Comparison of ENCODE assay signal across 1 cellular context in the genomic region with DNA sequence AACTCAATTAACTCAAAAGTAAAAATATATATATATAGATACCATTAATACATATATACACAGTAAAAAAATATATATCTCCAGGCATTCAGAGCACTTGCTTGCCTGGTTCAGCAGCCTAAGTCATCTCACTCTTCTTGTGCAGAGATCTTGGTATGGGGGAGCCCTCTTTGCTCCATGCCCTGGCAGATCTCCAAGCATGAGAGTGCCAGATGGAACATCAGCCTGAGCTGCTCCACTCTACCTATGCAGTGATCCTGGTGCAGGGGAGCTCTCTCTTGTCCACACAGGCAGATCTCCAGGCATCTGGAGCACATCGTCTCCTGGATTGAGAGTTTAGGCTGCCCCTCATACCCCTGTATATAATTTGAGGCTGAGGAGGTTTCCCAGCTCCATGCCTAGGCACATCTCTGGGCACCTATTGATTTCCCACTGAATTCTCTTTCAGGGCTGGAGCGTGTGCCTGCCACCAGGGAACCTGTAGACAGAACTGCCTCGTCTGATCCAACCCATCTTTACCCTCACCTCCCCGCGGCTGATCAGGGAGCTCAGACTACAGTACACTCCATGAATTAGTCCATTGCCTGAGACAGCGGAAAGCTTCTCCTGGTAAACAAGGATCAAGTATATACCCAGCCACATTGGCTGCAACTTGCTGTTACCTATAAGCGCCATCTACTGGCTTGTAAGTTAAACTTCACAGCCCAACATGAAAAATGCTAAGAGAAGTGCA.
TF ChIP-seq lines count a peak whose summit lies in the region.

No MANE protein-coding gene starts in this region.

TF ChIP-seq in GM23338, 12 proteins besides CTCF, POLR2A, EP300 and RAD21:
- no peak for TF ChIP-seq ZNF462 (CRISPR knock-in tag; IDR thresholded peaks at IDR 0.05)
- TF ChIP-seq ETS1 (IDR thresholded peaks at IDR 0.05): no peak
- TF ChIP-seq EZH2phosphoT487 (IDR thresholded peaks at IDR 0.05; ENCODE audit: unreplicated experiment): no peak
- no peak for TF ChIP-seq ZNF331 (CRISPR knock-in tag; IDR thresholded peaks at IDR 0.05; ENCODE audit: low read depth)
- TF ChIP-seq, protein P1, sequence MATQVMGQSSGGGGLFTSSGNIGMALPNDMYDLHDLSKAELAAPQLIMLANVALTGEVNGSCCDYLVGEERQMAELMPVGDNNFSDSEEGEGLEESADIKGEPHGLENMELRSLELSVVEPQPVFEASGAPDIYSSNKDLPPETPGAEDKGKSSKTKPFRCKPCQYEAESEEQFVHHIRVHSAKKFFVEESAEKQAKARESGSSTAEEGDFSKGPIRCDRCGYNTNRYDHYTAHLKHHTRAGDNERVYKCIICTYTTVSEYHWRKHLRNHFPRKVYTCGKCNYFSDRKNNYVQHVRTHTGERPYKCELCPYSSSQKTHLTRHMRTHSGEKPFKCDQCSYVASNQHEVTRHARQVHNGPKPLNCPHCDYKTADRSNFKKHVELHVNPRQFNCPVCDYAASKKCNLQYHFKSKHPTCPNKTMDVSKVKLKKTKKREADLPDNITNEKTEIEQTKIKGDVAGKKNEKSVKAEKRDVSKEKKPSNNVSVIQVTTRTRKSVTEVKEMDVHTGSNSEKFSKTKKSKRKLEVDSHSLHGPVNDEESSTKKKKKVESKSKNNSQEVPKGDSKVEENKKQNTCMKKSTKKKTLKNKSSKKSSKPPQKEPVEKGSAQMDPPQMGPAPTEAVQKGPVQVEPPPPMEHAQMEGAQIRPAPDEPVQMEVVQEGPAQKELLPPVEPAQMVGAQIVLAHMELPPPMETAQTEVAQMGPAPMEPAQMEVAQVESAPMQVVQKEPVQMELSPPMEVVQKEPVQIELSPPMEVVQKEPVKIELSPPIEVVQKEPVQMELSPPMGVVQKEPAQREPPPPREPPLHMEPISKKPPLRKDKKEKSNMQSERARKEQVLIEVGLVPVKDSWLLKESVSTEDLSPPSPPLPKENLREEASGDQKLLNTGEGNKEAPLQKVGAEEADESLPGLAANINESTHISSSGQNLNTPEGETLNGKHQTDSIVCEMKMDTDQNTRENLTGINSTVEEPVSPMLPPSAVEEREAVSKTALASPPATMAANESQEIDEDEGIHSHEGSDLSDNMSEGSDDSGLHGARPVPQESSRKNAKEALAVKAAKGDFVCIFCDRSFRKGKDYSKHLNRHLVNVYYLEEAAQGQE (IDR thresholded peaks at IDR 0.05; ENCODE audit: unreplicated experiment): no peak
